ENCODE assay signal across 23 cellular contexts in genomic region chr10:48224979-48225560, GRCh38. TPM values are rescaled to one million over a fixed set of nuclear protein-coding genes. Genes with fewer than 3 reads are reported as not detected.
A peak's percentile ranks its signal among the peaks of the same experiment; 100 is the strongest.
DNase-seq lines count a peak whose midpoint lies in the region; ATAC-seq and TF ChIP-seq lines count a peak whose summit lies in the region.
"Had no signal": no experiment of that assay in that cellular context is flagged by ENCODE, and none has a peak within 500 bp of the region (broad histone marks: within the 10 kb centered on the region; RNA-seq: fewer than 3 reads in every experiment).

No MANE protein-coding gene starts in this region.

- ATAC-seq in Right ventricle myocardium superior (ENCODE audit: poor library complexity) (no peak), GM18505 (IDR thresholded peaks at IDR 0.05; ENCODE audit: unreplicated experiment) (no peak), GM18498 (IDR thresholded peaks at IDR 0.05; ENCODE audit: unreplicated experiment) (no peak)
- ATAC-seq: activated T-cell treated with anti-CD3 and anti-CD28 coated beads, Interleukin-2, amount 50 U/mL, for 72 hours had no signal

- DNase-seq in right atrium auricular region (ENCODE audit: low spot score) (peak; percentile 52), Right ventricle myocardium superior (no peak), RPMI7951 (ENCODE audit: low read depth) (peak; percentile 64), iris pigment epithelial cell (ENCODE audit: low read depth) (peak; percentile 5), NCI-H226 (no peak)
- no peak for DNase-seq in stimulated activated naive CD4-positive, alpha-beta T cell treated with Interleukin-2 at 50 U/mL for 16 hours (lab: John Stamatoyannopoulos, UW)
- DNase-seq: activated CD4-positive, CD25-positive, alpha-beta regulatory T cell treated with anti-CD3 and anti-CD28 coated beads, Interleukin-2, amount 50 U/mL, for 72 hours; activated CD8-positive, alpha-beta memory T cell treated with anti-CD3 and anti-CD28 coated beads for 24 hours; activated T-cell treated with anti-CD3 and anti-CD28 coated beads, Interleukin-2, amount 50 U/mL, for 72 hours; foreskin fibroblast; mammary epithelial cell; naive B cell; NCI-H1092 treated with DMSO at 0.1 percent for 48 hours; NCI-H2171; NCI-H774; SK-N-SH; stimulated activated CD4-positive, alpha-beta T cell treated with anti-CD3 and anti-CD28 coated beads, Interleukin-2, amount 100 ng/mL, for 24 hours; T-helper 9 cell; upper lobe of left lung had no signal

- TF ChIP-seq CTCF in right atrium auricular region (IDR thresholded peaks at IDR 0.05), result no peak

- intact Hi-C loops in Right ventricle myocardium superior (cut with DNase I), result no loop called here

- no peak overlapping the region for H3K4me3 ChIP-seq in right atrium auricular region
- H3K4me3 ChIP-seq: hepatocyte, upper lobe of left lung had no signal

- H3K36me3 ChIP-seq in right atrium auricular region, result no peaks in the 10 kb centered on the region
- H3K36me3 ChIP-seq: upper lobe of left lung had no signal

- H3K4me1 ChIP-seq in right atrium auricular region, result peaks cover 0 to 9% of the 10 kb centered on the region in 2 donors
- H3K4me1 ChIP-seq: upper lobe of left lung had no signal

- no peaks in the 10 kb centered on the region for H3K9me3 ChIP-seq in right atrium auricular region
- H3K9me3 ChIP-seq: SK-N-SH, upper lobe of left lung had no signal

- H3K27me3 ChIP-seq in right atrium auricular region, result no peaks in the 10 kb centered on the region
- H3K27me3 ChIP-seq: hepatocyte, upper lobe of left lung had no signal

- no peak overlapping the region for H3K27ac ChIP-seq in right atrium auricular region
- H3K27ac ChIP-seq: hepatocyte, upper lobe of left lung had no signal

- TF ChIP-seq POLR2A in GM18505 (IDR thresholded peaks at IDR 0.05; ENCODE audit: borderline replicate concordance, extremely low read depth, insufficient read depth, insufficient read length), result no peak

RNA-seq across cellular contexts. Expression of gene FRMPD2, which starts 49.4 kb away (rescaled TPM):
- total RNA-seq in right atrium auricular region (1 to 10 TPM; 1.2 to 7.5 TPM), Right ventricle myocardium superior (0.11 TPM)
- not detected in 2 replicates for total RNA-seq in RPMI7951 (2014; rRNA removed; shearing (Covaris generic))
- total RNA-seq: activated T-cell treated with anti-CD3 and anti-CD28 coated beads, Interleukin-2, amount 50 U/mL, for 72 hours; osteocyte had no signal

Comparison
In these comparisons a context has a peak if more than half of its experiments do, and no peak if none do; other contexts are left out.
1. DNase-seq: peak in right atrium auricular region (single experiment), RPMI7951 (single experiment) and iris pigment epithelial cell (single experiment); none in Right ventricle myocardium superior (single experiment), stimulated activated naive CD4-positive, alpha-beta T cell treated with Interleukin-2 at 50 U/mL for 16 hours (single experiment) and NCI-H226 (single experiment).